Comparison of ENCODE assay signal across 31 cellular contexts in genomic region chr4:3741217-3742011, GRCh38. TPM values are rescaled to one million over a fixed set of nuclear protein-coding genes. Genes with fewer than 3 reads are reported as not detected.
"Had no signal": no experiment of that assay in that cellular context is flagged by ENCODE, and none has a peak within 500 bp of the region (broad histone marks: within the 10 kb centered on the region; RNA-seq: fewer than 3 reads in every experiment).

No MANE protein-coding gene starts in this region.

- FAIRE-seq: keratinocyte, pancreas, urothelium cell line had no signal

- ATAC-seq: heart right ventricle; left cardiac atrium; left lobe of liver; lower lobe of right lung; natural killer cell; pancreas; right cardiac atrium; stimulated activated naive B cell treated with anti-CD40 and anti-IgM and Interleukin-4, amounts not matched to agents 10 μg/mL and 1 μg/mL and 100 μg/mL, for 72 hours; stimulated activated naive CD8-positive, alpha-beta T cell treated with anti-CD3 and anti-CD28 coated beads, Interleukin-15, Interleukin-2, amounts not matched to agents 100 U/mL and 50 U/mL, for 24 hours; upper lobe of right lung had no signal

- H3K9me3 Mint-ChIP-seq: natural killer cell had no signal

- H3K4me3 ChIP-seq: heart right ventricle, hepatocyte, lower lobe of right lung, pancreas, prostate gland, skin epidermis, stomach, thoracic aorta, tibial artery, upper lobe of right lung had no signal

- DNase-seq: heart right ventricle; kidney glomerular epithelial cell; left cardiac atrium; lower lobe of right lung; mammary epithelial cell; mesenchymal stem cell; naive B cell; natural killer cell; nephron progenitor cell; nucleus accumbens; pancreas; posterior cingulate gyrus; retina; stimulated activated CD4-positive, alpha-beta T cell treated with anti-CD3 and anti-CD28 coated beads, Interleukin-12 subunit alpha, Interleukin-12 subunit beta, amount 100 ng/mL, for 4 hours; stimulated activated CD4-positive, alpha-beta T cell treated with anti-CD3 and anti-CD28 coated beads, Interleukin-15, amount 100 ng/mL, for 24 hours; stimulated activated CD4-positive, alpha-beta T cell treated with anti-CD3 and anti-CD28 coated beads, Interleukin-2, amount 100 ng/mL, for 24 hours; stimulated activated CD4-positive, alpha-beta T cell treated with anti-CD3 and anti-CD28 coated beads, Interleukin-4, amount 100 ng/mL, for 1 hour; stimulated activated naive B cell treated with anti-CD40 and anti-IgM and Interleukin-4, amounts not matched to agents 10 μg/mL and 1 μg/mL and 100 μg/mL, for 72 hours; stimulated activated naive CD8-positive, alpha-beta T cell treated with anti-CD3 and anti-CD28 coated beads, Interleukin-15, Interleukin-2, amounts not matched to agents 100 U/mL and 50 U/mL, for 24 hours; stomach; tibial artery; trophoblast cell; upper lobe of right lung had no signal

- H3K27ac Mint-ChIP-seq: naive B cell; natural killer cell; nephron progenitor cell; stimulated activated naive B cell treated with anti-CD40 and anti-IgM and Interleukin-4, amounts not matched to agents 10 μg/mL and 1 μg/mL and 100 μg/mL, for 72 hours had no signal

- H3K4me2 ChIP-seq: hepatocyte had no signal

- H3K4me3 Mint-ChIP-seq: naive B cell; natural killer cell; nephron progenitor cell; stimulated activated naive B cell treated with anti-CD40 and anti-IgM and Interleukin-4, amounts not matched to agents 10 μg/mL and 1 μg/mL and 100 μg/mL, for 72 hours had no signal

- H3K36me3 Mint-ChIP-seq: natural killer cell had no signal

- H2AFZ ChIP-seq: hepatocyte had no signal

- H3K9me3 ChIP-seq: lower lobe of right lung, pancreas, prostate gland, thoracic aorta, upper lobe of right lung had no signal

- H3K36me3 ChIP-seq: heart right ventricle, lower lobe of right lung, pancreas, prostate gland, stomach, thoracic aorta, tibial artery, upper lobe of right lung had no signal

- H3K79me2 ChIP-seq: hepatocyte had no signal

- H3K4me1 Mint-ChIP-seq: naive B cell; stimulated activated naive B cell treated with anti-CD40 and anti-IgM and Interleukin-4, amounts not matched to agents 10 μg/mL and 1 μg/mL and 100 μg/mL, for 72 hours had no signal

- H3K4me1 ChIP-seq: lower lobe of right lung, pancreas, prostate gland, upper lobe of right lung had no signal

- H3K27ac ChIP-seq: heart right ventricle, hepatocyte, lower lobe of right lung, pancreas, prostate gland, skin epidermis, stomach, thoracic aorta, tibial artery, upper lobe of right lung had no signal

RNA-seq across cellular contexts. Expression of gene ADRA2C, which starts 24.8 kb away (rescaled TPM):
- total RNA-seq: natural killer cell had no signal
